ENCODE assay signal across 1 cellular context in the genomic region with DNA sequence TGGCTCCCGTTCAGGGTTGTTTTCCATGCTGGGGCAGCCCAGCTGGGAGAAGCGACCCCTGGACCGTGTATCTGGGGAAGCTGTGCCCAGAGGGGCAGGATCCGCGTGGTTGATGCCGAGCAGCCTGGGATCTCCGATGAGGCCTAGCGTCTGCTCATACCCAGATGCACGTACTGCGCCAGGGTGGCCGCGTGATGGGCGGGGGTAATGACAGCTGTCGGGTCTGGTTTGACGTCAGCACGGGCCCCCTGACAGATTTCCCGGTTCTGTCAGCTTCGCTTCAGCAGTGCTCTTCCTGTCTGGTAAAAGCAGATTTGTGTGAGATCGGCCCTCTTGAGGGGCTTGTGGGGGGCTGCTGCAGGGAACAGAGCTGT.
TF ChIP-seq lines count a peak whose summit lies in the region.

No MANE protein-coding gene starts in this region.

TF ChIP-seq in WTC11, 78 proteins besides CTCF, POLR2A, EP300 and RAD21 (continued from another document):
- TF ChIP-seq, protein P1, sequence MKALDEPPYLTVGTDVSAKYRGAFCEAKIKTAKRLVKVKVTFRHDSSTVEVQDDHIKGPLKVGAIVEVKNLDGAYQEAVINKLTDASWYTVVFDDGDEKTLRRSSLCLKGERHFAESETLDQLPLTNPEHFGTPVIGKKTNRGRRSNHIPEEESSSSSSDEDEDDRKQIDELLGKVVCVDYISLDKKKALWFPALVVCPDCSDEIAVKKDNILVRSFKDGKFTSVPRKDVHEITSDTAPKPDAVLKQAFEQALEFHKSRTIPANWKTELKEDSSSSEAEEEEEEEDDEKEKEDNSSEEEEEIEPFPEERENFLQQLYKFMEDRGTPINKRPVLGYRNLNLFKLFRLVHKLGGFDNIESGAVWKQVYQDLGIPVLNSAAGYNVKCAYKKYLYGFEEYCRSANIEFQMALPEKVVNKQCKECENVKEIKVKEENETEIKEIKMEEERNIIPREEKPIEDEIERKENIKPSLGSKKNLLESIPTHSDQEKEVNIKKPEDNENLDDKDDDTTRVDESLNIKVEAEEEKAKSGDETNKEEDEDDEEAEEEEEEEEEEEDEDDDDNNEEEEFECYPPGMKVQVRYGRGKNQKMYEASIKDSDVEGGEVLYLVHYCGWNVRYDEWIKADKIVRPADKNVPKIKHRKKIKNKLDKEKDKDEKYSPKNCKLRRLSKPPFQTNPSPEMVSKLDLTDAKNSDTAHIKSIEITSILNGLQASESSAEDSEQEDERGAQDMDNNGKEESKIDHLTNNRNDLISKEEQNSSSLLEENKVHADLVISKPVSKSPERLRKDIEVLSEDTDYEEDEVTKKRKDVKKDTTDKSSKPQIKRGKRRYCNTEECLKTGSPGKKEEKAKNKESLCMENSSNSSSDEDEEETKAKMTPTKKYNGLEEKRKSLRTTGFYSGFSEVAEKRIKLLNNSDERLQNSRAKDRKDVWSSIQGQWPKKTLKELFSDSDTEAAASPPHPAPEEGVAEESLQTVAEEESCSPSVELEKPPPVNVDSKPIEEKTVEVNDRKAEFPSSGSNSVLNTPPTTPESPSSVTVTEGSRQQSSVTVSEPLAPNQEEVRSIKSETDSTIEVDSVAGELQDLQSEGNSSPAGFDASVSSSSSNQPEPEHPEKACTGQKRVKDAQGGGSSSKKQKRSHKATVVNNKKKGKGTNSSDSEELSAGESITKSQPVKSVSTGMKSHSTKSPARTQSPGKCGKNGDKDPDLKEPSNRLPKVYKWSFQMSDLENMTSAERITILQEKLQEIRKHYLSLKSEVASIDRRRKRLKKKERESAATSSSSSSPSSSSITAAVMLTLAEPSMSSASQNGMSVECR (CRISPR knock-in tag; IDR thresholded peaks at IDR 0.05; ENCODE audit: borderline replicate concordance) = no peak
- no peak for TF ChIP-seq ESRRA (CRISPR knock-in tag; IDR thresholded peaks at IDR 0.05; ENCODE audit: borderline replicate concordance)
- TF ChIP-seq, protein P2, sequence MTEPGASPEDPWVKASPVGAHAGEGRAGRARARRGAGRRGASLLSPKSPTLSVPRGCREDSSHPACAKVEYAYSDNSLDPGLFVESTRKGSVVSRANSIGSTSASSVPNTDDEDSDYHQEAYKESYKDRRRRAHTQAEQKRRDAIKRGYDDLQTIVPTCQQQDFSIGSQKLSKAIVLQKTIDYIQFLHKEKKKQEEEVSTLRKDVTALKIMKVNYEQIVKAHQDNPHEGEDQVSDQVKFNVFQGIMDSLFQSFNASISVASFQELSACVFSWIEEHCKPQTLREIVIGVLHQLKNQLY (CRISPR knock-in tag; IDR thresholded peaks at IDR 0.05) = no peak
- TF ChIP-seq NR3C1 (CRISPR knock-in tag; conservative IDR thresholded peaks at IDR 0.05; ENCODE audit: low read depth) = no peak
- no peak for TF ChIP-seq JAZF1 (CRISPR knock-in tag; IDR thresholded peaks at IDR 0.05)
- TF ChIP-seq, protein P3, sequence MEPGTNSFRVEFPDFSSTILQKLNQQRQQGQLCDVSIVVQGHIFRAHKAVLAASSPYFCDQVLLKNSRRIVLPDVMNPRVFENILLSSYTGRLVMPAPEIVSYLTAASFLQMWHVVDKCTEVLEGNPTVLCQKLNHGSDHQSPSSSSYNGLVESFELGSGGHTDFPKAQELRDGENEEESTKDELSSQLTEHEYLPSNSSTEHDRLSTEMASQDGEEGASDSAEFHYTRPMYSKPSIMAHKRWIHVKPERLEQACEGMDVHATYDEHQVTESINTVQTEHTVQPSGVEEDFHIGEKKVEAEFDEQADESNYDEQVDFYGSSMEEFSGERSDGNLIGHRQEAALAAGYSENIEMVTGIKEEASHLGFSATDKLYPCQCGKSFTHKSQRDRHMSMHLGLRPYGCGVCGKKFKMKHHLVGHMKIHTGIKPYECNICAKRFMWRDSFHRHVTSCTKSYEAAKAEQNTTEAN (CRISPR knock-in tag; IDR thresholded peaks at IDR 0.05) = no peak
- no peak for TF ChIP-seq NR1H2 (CRISPR knock-in tag; IDR thresholded peaks at IDR 0.05)
- TF ChIP-seq, protein P4, sequence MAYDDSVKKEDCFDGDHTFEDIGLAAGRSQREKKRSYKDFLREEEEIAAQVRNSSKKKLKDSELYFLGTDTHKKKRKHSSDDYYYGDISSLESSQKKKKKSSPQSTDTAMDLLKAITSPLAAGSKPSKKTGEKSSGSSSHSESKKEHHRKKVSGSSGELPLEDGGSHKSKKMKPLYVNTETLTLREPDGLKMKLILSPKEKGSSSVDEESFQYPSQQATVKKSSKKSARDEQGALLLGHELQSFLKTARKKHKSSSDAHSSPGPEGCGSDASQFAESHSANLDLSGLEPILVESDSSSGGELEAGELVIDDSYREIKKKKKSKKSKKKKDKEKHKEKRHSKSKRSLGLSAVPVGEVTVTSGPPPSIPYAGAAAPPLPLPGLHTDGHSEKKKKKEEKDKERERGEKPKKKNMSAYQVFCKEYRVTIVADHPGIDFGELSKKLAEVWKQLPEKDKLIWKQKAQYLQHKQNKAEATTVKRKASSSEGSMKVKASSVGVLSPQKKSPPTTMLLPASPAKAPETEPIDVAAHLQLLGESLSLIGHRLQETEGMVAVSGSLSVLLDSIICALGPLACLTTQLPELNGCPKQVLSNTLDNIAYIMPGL (CRISPR knock-in tag; IDR thresholded peaks at IDR 0.05) = no peak
- TF ChIP-seq FOXJ3 (CRISPR knock-in tag; IDR thresholded peaks at IDR 0.05; ENCODE audit: borderline replicate concordance) = no peak
- no peak for TF ChIP-seq FOXK1 (CRISPR knock-in tag; IDR thresholded peaks at IDR 0.05)
- no peak for TF ChIP-seq ETV6 (CRISPR knock-in tag; IDR thresholded peaks at IDR 0.05)
- no peak for TF ChIP-seq ZNF416 (CRISPR knock-in tag; IDR thresholded peaks at IDR 0.05)
- TF ChIP-seq, protein P5, sequence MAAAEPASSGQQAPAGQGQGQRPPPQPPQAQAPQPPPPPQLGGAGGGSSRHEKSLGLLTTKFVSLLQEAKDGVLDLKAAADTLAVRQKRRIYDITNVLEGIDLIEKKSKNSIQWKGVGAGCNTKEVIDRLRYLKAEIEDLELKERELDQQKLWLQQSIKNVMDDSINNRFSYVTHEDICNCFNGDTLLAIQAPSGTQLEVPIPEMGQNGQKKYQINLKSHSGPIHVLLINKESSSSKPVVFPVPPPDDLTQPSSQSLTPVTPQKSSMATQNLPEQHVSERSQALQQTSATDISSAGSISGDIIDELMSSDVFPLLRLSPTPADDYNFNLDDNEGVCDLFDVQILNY (CRISPR knock-in tag; IDR thresholded peaks at IDR 0.05) = no peak
